ENCODE assay signal across 27 cellular contexts in the genomic region with DNA sequence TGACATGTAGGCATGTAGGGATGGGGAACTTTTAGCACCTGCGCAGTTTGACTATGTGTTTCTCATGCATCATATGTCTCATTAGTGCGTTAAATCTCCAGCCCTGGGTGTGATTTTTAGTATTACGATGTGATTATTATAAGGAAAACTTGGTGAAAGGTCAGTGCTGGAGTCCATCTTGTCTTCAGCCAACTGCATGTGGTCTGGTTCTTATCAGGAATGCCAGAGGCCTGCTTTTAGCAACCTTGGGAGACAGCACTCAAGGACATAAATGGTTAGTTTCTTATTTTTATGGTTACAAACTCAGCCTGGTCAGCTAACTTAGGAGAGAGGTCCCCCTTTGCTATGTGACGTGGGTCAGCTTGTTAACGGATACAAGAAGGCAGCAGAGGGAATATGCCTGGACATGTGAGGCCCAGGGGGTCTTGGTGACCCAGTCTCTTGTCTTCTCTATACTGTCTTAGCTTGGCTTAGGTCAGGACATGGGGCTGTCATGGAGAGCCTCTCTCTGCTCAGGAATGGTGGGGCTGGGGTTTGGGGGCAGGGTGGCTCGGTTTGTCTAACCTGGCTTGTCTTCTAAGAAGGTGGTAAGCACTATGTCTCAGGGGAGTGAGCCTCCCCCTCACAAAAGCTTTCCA. TPM values are rescaled to one million over a fixed set of nuclear protein-coding genes. Genes with fewer than 3 reads are reported as not detected.
A peak's percentile ranks its signal among the peaks of the same experiment; 100 is the strongest.
DNase-seq lines count a peak whose midpoint lies in the region; ATAC-seq and TF ChIP-seq lines count a peak whose summit lies in the region.
"Had no signal": no experiment of that assay in that cellular context is flagged by ENCODE, and none has a peak within 500 bp of the region (broad histone marks: within the 10 kb centered on the region; RNA-seq: fewer than 3 reads in every experiment).

No MANE protein-coding gene starts in this region.

- H3K9me3 ChIP-seq in cardiac muscle cell (ENCODE audit: low read depth) = no peaks in the 10 kb centered on the region
- no peaks in the 10 kb centered on the region for H3K9me3 ChIP-seq in right cardiac atrium (ENCODE audit: control insufficient read depth, low read length)
- H3K9me3 ChIP-seq in thyroid gland = no peaks in the 10 kb centered on the region
- H3K9me3 ChIP-seq: psoas muscle had no signal

- peak overlapping the region; percentile 50 for H3K27ac Mint-ChIP-seq in neural crest cell (ENCODE audit: unreplicated experiment)
- H3K27ac Mint-ChIP-seq: CD4-positive, CD25-positive, alpha-beta regulatory T cell; GM23338; HFFc6; memory B cell; stimulated activated naive B cell treated with anti-CD40 and anti-IgM and Interleukin-4, amounts not matched to agents 10 μg/mL and 1 μg/mL and 100 μg/mL, for 72 hours; T-helper 1 cell treated with Interleukin-12 subunit alpha and Interleukin-12 subunit beta and Interleukin-4 antibody, amounts not matched to agents 30 μg/mL and 1 μg/mL, for 36 hours had no signal

- TF ChIP-seq POLR2A in thyroid gland (IDR thresholded peaks at IDR 0.05) = no peak

- intact Hi-C loops in right cardiac atrium (cut with DNase I) (no loop called here), thyroid gland (cut with DNase I) (no loop called here)

- no peaks in the 10 kb centered on the region for H3K4me1 Mint-ChIP-seq in neural crest cell
- H3K4me1 Mint-ChIP-seq: CD4-positive, CD25-positive, alpha-beta regulatory T cell; GM23338; memory B cell; stimulated activated naive B cell treated with anti-CD40 and anti-IgM and Interleukin-4, amounts not matched to agents 10 μg/mL and 1 μg/mL and 100 μg/mL, for 72 hours had no signal

- H3K27ac ChIP-seq in cardiac muscle cell (peak overlapping the region; percentile 91), right cardiac atrium (ENCODE audit: low read length) (no peak overlapping the region), coronary artery (peak overlapping the region; percentile 64 to 97), thyroid gland (peak overlapping the region in 2 of 3 donors; percentile 32 to 99)
- H3K27ac ChIP-seq: psoas muscle, SK-N-MC had no signal

- H3K27me3 ChIP-seq in cardiac muscle cell = no peaks in the 10 kb centered on the region
- H3K27me3 ChIP-seq in right cardiac atrium (ENCODE audit: control insufficient read depth, insufficient read depth) = no peaks in the 10 kb centered on the region
- H3K27me3 ChIP-seq in thyroid gland = no peaks in the 10 kb centered on the region

- peaks cover 51% of the 10 kb centered on the region for H3K4me1 ChIP-seq in cardiac muscle cell (ENCODE audit: low read depth)
- peaks cover 16% of the 10 kb centered on the region for H3K4me1 ChIP-seq in right cardiac atrium (ENCODE audit: control insufficient read depth, insufficient read depth, low read length)
- peaks cover 22 to 58% of the 10 kb centered on the region in 2 donors for H3K4me1 ChIP-seq in thyroid gland
- H3K4me1 ChIP-seq: psoas muscle had no signal

- DNase-seq in cardiac muscle cell (ENCODE audit: low read depth in 1 of 2, low spot score in 1 of 2) (peak; percentile 58 to 66), right cardiac atrium (no peak), coronary artery (ENCODE audit: low spot score) (no peak), neural crest cell (ENCODE audit: low read depth, low spot score) (no peak), thyroid gland (no peak), NCI-H1436 treated with DMSO at 0.1 percent for 48 hours (lab: John Stamatoyannopoulos, UW) (no peak), HCEC 1CT (no peak), NOMO-1 treated with dmso at 0.1 percent for 144 hours (lab: John Stamatoyannopoulos, UW; ENCODE audit: unreplicated experiment) (no peak)
- DNase-seq: activated CD4-positive, CD25-positive, alpha-beta regulatory T cell; activated gamma-delta T cell treated with Interleukin-2 at 50 U/mL for 16 hours; activated T-cell treated with anti-CD3 and anti-CD28 coated beads, Interleukin-2, amount 50 U/mL, for 48 hours; CD4-positive, CD25-positive, alpha-beta regulatory T cell; cerebellar nuclear complex; HFFc6; left colon; NCI-H1092; NCI-H1694 treated with DMSO at 0.1 percent for 48 hours; NCI-H2171 treated with DMSO at 0.1 percent for 48 hours; NCI-H510A treated with DMSO at 0.1 percent for 48 hours; psoas muscle; RPMI8226; stimulated activated naive B cell treated with anti-CD40 and anti-IgM and Interleukin-4, amounts not matched to agents 10 μg/mL and 1 μg/mL and 100 μg/mL, for 72 hours had no signal

- no peak overlapping the region for H3K4me3 Mint-ChIP-seq in neural crest cell
- H3K4me3 Mint-ChIP-seq: CD4-positive, CD25-positive, alpha-beta regulatory T cell; GM23338; HFFc6; memory B cell; stimulated activated naive B cell treated with anti-CD40 and anti-IgM and Interleukin-4, amounts not matched to agents 10 μg/mL and 1 μg/mL and 100 μg/mL, for 72 hours; T-helper 1 cell treated with Interleukin-12 subunit alpha and Interleukin-12 subunit beta and Interleukin-4 antibody, amounts not matched to agents 30 μg/mL and 1 μg/mL, for 36 hours had no signal

- no peak overlapping the region for H3K4me3 ChIP-seq in cardiac muscle cell
- no peak overlapping the region for H3K4me3 ChIP-seq in right cardiac atrium (ENCODE audit: low read length)
- no peak overlapping the region for H3K4me3 ChIP-seq in coronary artery
- no peak overlapping the region for H3K4me3 ChIP-seq in thyroid gland (replicated peaks in 1 of 3)
- H3K4me3 ChIP-seq: GM23338, psoas muscle, SK-N-MC, skin epidermis had no signal

- no peak for ATAC-seq in right cardiac atrium
- ATAC-seq: GM23338; left colon; psoas muscle; stimulated activated naive B cell treated with anti-CD40 and anti-IgM and Interleukin-4, amounts not matched to agents 10 μg/mL and 1 μg/mL and 100 μg/mL, for 72 hours had no signal

- H3K36me3 Mint-ChIP-seq in neural crest cell (ENCODE audit: low read depth) = no peaks in the 10 kb centered on the region
- H3K36me3 Mint-ChIP-seq: memory B cell had no signal

- H3K27me3 Mint-ChIP-seq in neural crest cell (ENCODE audit: low read depth) = no peaks in the 10 kb centered on the region
- H3K27me3 Mint-ChIP-seq: CD4-positive, CD25-positive, alpha-beta regulatory T cell; memory B cell; stimulated activated naive B cell treated with anti-CD40 and anti-IgM and Interleukin-4, amounts not matched to agents 10 μg/mL and 1 μg/mL and 100 μg/mL, for 72 hours had no signal

- 86% methylated on average over 6 of the region's 6 CpGs for WGBS in right cardiac atrium
- WGBS in thyroid gland, 2 donors = 90 to 92% methylated on average over 6 of the region's 6 CpGs

- no peaks in the 10 kb centered on the region for H3K9me3 Mint-ChIP-seq in neural crest cell
- H3K9me3 Mint-ChIP-seq: CD4-positive, CD25-positive, alpha-beta regulatory T cell; GM23338; HFFc6; memory B cell; stimulated activated naive B cell treated with anti-CD40 and anti-IgM and Interleukin-4, amounts not matched to agents 10 μg/mL and 1 μg/mL and 100 μg/mL, for 72 hours; T-helper 1 cell treated with Interleukin-12 subunit alpha and Interleukin-12 subunit beta and Interleukin-4 antibody, amounts not matched to agents 30 μg/mL and 1 μg/mL, for 36 hours had no signal

- TF ChIP-seq CTCF in cardiac muscle cell (IDR thresholded peaks at IDR 0.05; ENCODE audit: low read depth, low read length) = no peak
- TF ChIP-seq CTCF in coronary artery (IDR thresholded peaks at IDR 0.05) = no peak
- no peak for TF ChIP-seq CTCF in neural crest cell (conservative IDR thresholded peaks at IDR 0.05)
- no peak for TF ChIP-seq CTCF in thyroid gland (IDR thresholded peaks at IDR 0.05)

- H3K36me3 ChIP-seq in cardiac muscle cell = no peaks in the 10 kb centered on the region
- no peaks in the 10 kb centered on the region for H3K36me3 ChIP-seq in thyroid gland

RNA-seq across cellular contexts. Expression of a gene that starts 21.5 kb away (rescaled TPM):
- 8.6 and 15.8 TPM in 2 replicates for total RNA-seq in cardiac muscle cell
- 4.8 and 5.8 TPM in 2 replicates for polyA plus RNA-seq in cardiac muscle cell
- 10 to 100 TPM in 2 of 4 donors, 1 to 10 TPM in 2; 8.4 to 10.7 (median 10.2) TPM for total RNA-seq in right cardiac atrium
- 4.6 TPM for polyA plus RNA-seq in right cardiac atrium
- total RNA-seq in neural crest cell = 6.4 and 8.4 TPM in 2 replicates
- 10 to 100 TPM; 16.6 to 23.4 (median 17.0) TPM for total RNA-seq in thyroid gland

RNA-seq across cellular contexts. Expression of a gene that starts 21.8 kb away (rescaled TPM):
- 25.1 and 35.0 TPM in 2 replicates for total RNA-seq in cardiac muscle cell
- 11.1 and 13.3 TPM in 2 replicates for polyA plus RNA-seq in cardiac muscle cell
- total RNA-seq in right cardiac atrium = 10 to 100 TPM; 10.5 to 16.6 (median 12.1) TPM
- 7.5 TPM for polyA plus RNA-seq in right cardiac atrium
- 9.3 and 11.1 TPM in 2 replicates for total RNA-seq in neural crest cell
- total RNA-seq in thyroid gland = 10 to 100 TPM; 13.5 to 18.1 (median 14.3) TPM

RNA-seq across cellular contexts. Expression of a gene that starts 27.5 kb away (rescaled TPM):
- total RNA-seq in cardiac muscle cell (25.9 and 38.4 TPM in 2 replicates), right cardiac atrium (10 to 100 TPM; 13.2 to 26.0 (median 20.0) TPM), neural crest cell (79.7 and 86.7 TPM in 2 replicates), thyroid gland (10 to 100 TPM; 49.6 to 86.7 (median 52.5) TPM)
- polyA plus RNA-seq in cardiac muscle cell (74.1 and 75.4 TPM in 2 replicates), right cardiac atrium (27.2 TPM)

Comparison
In these comparisons a context has a peak if more than half of its experiments do, and no peak if none do; other contexts are left out.
1. DNase-seq: peak in cardiac muscle cell (2 of 2); none in right cardiac atrium (0 of 3), coronary artery (single experiment), neural crest cell (single experiment), thyroid gland (0 of 2), NCI-H1436 treated with DMSO at 0.1 percent for 48 hours (single experiment), HCEC 1CT (single experiment) and NOMO-1 treated with dmso at 0.1 percent for 144 hours (single experiment).